In the genomic region with DNA sequence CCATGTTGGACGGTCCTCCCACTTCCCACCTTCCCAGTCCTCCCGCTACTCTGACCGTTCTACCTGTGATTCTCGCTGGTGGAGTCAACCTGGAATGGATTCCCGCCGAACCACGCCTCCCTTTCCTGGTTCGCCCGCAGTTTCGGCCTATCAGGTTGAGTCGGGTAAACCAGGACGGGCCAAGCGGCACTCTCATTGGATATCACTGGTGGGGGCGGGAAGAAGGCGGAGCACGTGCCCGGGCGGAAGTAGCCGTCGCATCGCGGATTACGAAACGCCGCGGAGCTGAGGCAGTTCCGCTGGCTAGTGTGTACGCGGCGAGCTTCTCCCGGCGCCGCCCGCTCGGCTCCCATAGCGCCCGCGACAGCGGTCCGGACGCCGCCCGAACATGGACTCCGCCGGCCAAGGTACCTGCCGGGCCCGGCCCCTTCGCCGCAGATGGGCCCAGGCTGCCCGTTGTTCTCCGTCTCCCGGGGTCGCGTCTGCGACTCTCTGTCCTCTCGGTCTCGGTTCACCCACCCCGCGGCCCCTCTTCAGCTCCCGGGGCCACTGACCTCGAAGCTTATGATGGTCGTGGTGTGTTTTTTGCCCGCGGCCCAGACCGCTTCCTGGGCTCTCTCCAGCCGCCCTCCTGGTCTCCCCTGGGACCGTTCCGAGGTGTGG, we compare ENCODE assay signal across 8 cellular contexts. TPM values are rescaled to one million over a fixed set of nuclear protein-coding genes. Genes with fewer than 3 reads are reported as not detected.
DNase-seq lines count a peak whose midpoint lies in the region; ATAC-seq, FAIRE-seq and TF ChIP-seq lines count a peak whose summit lies in the region.

Gene TPD52L2 (plus strand): TSS at position 293 of the 663 bp plus-strand sequence. CDS start 96 bp downstream, at position 389.

- ATAC-seq in natural killer cell treated with Interleukin-12 subunit alpha and Interleukin-12 subunit beta and Interleukin-15 and Interleukin-18, amount 100 ng/mL, for 72 hours, result peak; percentile 90 to 94
- peak; percentile 89 for ATAC-seq in stimulated activated naive CD8-positive, alpha-beta T cell treated with anti-CD3 and anti-CD28 coated beads, Interleukin-15, Interleukin-2, amounts not matched to agents 100 U/mL and 50 U/mL, for 24 hours

- H3K36me3 Mint-ChIP-seq in natural killer cell treated with Interleukin-12 subunit alpha and Interleukin-12 subunit beta and Interleukin-15 and Interleukin-18, amount 100 ng/mL, for 72 hours, result no peaks in the 10 kb centered on the region

- H3K4me1 Mint-ChIP-seq in natural killer cell treated with Interleukin-12 subunit alpha and Interleukin-12 subunit beta and Interleukin-15 and Interleukin-18, amount 100 ng/mL, for 72 hours (ENCODE audit: low read depth in 2 of 2), result peaks cover 17 to 22% of the 10 kb centered on the region in 2 donors

- peak; percentile 76 for FAIRE-seq in H54 (lab: Jason Lieb, UNC)

- no peaks in the 10 kb centered on the region for H3K27me3 Mint-ChIP-seq in natural killer cell treated with Interleukin-12 subunit alpha and Interleukin-12 subunit beta and Interleukin-15 and Interleukin-18, amount 100 ng/mL, for 72 hours

- TF ChIP-seq POLR2A in H54 (IDR thresholded peaks at IDR 0.05; ENCODE audit: low read depth, low read length), result peak; percentile 89

- DNase-seq in EL, result peak; percentile 99
- peak; percentile 100 for DNase-seq in H54 (ENCODE audit: insufficient read length, low spot score)
- DNase-seq in M059J (ENCODE audit: low read depth), result peak; percentile 100
- peak; percentile 100 for DNase-seq in SHP77 (lab: John Stamatoyannopoulos, UW)
- DNase-seq in activated effector memory CD4-positive, alpha-beta T cell treated with Interleukin-2 at 50 U/mL for 16 hours, result peak; percentile 98
- DNase-seq in fibroblast of pulmonary artery (ENCODE audit: low read depth), result peak; percentile 98
- peak; percentile 99 for DNase-seq in natural killer cell treated with Interleukin-12 subunit alpha and Interleukin-12 subunit beta and Interleukin-15 and Interleukin-18, amount 100 ng/mL, for 72 hours (ENCODE audit: low spot score)
- peak; percentile 97 for DNase-seq in stimulated activated naive CD8-positive, alpha-beta T cell treated with anti-CD3 and anti-CD28 coated beads, Interleukin-15, Interleukin-2, amounts not matched to agents 100 U/mL and 50 U/mL, for 24 hours

- no peak for TF ChIP-seq CTCF in fibroblast of pulmonary artery (IDR thresholded peaks at IDR 0.05; ENCODE audit: low read length, missing control alignments)

- no peaks in the 10 kb centered on the region for H3K9me3 Mint-ChIP-seq in natural killer cell treated with Interleukin-12 subunit alpha and Interleukin-12 subunit beta and Interleukin-15 and Interleukin-18, amount 100 ng/mL, for 72 hours

- peak within 1 kb of the TSS; percentile 93 for H3K4me3 ChIP-seq in fibroblast of pulmonary artery (replicated peaks; ENCODE audit: low read depth, low read length)

- H3K27ac Mint-ChIP-seq in natural killer cell treated with Interleukin-12 subunit alpha and Interleukin-12 subunit beta and Interleukin-15 and Interleukin-18, amount 100 ng/mL, for 72 hours, result peak within 1 kb of the TSS; percentile 92 to 94

- peak within 1 kb of the TSS; percentile 94 for H3K4me3 Mint-ChIP-seq in natural killer cell treated with Interleukin-12 subunit alpha and Interleukin-12 subunit beta and Interleukin-15 and Interleukin-18, amount 100 ng/mL, for 72 hours

RNA-seq across cellular contexts. Expression of gene TPD52L2, which starts in this region (rescaled TPM):
- 130 and 152 TPM in 2 replicates for total RNA-seq in M059J (2014; rRNA removed; shearing (Covaris generic))
- total RNA-seq in natural killer cell treated with Interleukin-12 subunit alpha and Interleukin-12 subunit beta and Interleukin-15 and Interleukin-18, amount 100 ng/mL, for 72 hours, result 10 to 100 TPM; 48.8 to 60.0 TPM

Comparison
In these comparisons a context has a peak if more than half of its experiments do, and no peak if none do; other contexts are left out.
1. Peak in every context shown above with its lines: DNase-seq, ATAC-seq and H3K4me3 ChIP-seq.